Comparison of ENCODE assay signal across 8 cellular contexts in genomic region chr16:83926726-83927397, GRCh38. TPM values are rescaled to one million over a fixed set of nuclear protein-coding genes. Genes with fewer than 3 reads are reported as not detected.
DNase-seq lines count a peak whose midpoint lies in the region; ATAC-seq and TF ChIP-seq lines count a peak whose summit lies in the region.

No MANE protein-coding gene starts in this region.

- no peaks in the 10 kb centered on the region for H3K9me3 ChIP-seq in PC-9 (ENCODE audit: insufficient read depth, low read depth)

- TSS peak; percentile 97 for BruUV-seq in PC-9 (replicated peaks; lab: Mats Ljungman, UMichigan)

- H3K27me3 Mint-ChIP-seq in activated T-helper 2 cell treated with anti-CD3 and anti-CD28 coated beads, Interferon-gamma antibody, Interleukin-2, Interleukin-4, amounts not matched to agents 10 μg/mL and 5 μg/mL and 100 μg/mL, durations not matched to agents 14 hours and 24 hours and 36 hours (ENCODE audit: low read depth): no peaks in the 10 kb centered on the region
- no peaks in the 10 kb centered on the region for H3K27me3 Mint-ChIP-seq in natural killer cell (ENCODE audit: low read depth in 2 of 2)
- no peaks in the 10 kb centered on the region for H3K27me3 Mint-ChIP-seq in stimulated activated naive CD8-positive, alpha-beta T cell treated with anti-CD3 and anti-CD28 coated beads, Interleukin-15, amount 100 ng/mL, for 72 hours

- peak overlapping the region; percentile 94 for H3K27ac ChIP-seq in PC-9

- peak; percentile 61 for ATAC-seq in HG02981 (IDR thresholded peaks at IDR 0.05; ENCODE audit: unreplicated experiment)
- peak; percentile 65 to 75 (median 72) for ATAC-seq in natural killer cell
- peak; percentile 72 for ATAC-seq in stimulated activated naive CD8-positive, alpha-beta T cell treated with anti-CD3 and anti-CD28 coated beads, Interleukin-15, amount 100 ng/mL, for 72 hours
- ATAC-seq in GM21737 (IDR thresholded peaks at IDR 0.05; ENCODE audit: unreplicated experiment): no peak

- DNase-seq in GM03348 (ENCODE audit: low spot score): peak; percentile 93
- peak; percentile 89 to 92 for DNase-seq in PC-9
- DNase-seq in activated T-helper 2 cell treated with anti-CD3 and anti-CD28 coated beads, Interferon-gamma antibody, Interleukin-2, Interleukin-4, amounts not matched to agents 10 μg/mL and 5 μg/mL and 100 μg/mL, durations not matched to agents 14 hours and 24 hours and 36 hours (ENCODE audit: low spot score): peak; percentile 41
- DNase-seq in fibroblast of villous mesenchyme (ENCODE audit: low read depth): peak; percentile 45
- peak; percentile 60 for DNase-seq in natural killer cell
- peak; percentile 53 to 58 for DNase-seq in stimulated activated naive CD8-positive, alpha-beta T cell treated with anti-CD3 and anti-CD28 coated beads, Interleukin-15, amount 100 ng/mL, for 72 hours

- peak overlapping the region; percentile 87 for H3K4me2 ChIP-seq in PC-9

- H3K4me1 Mint-ChIP-seq in activated T-helper 2 cell treated with anti-CD3 and anti-CD28 coated beads, Interferon-gamma antibody, Interleukin-2, Interleukin-4, amounts not matched to agents 10 μg/mL and 5 μg/mL and 100 μg/mL, durations not matched to agents 14 hours and 24 hours and 36 hours (ENCODE audit: low read depth): no peaks in the 10 kb centered on the region
- H3K4me1 Mint-ChIP-seq in natural killer cell: peaks cover 9 to 33% of the 10 kb centered on the region in 2 donors
- peaks cover 6% of the 10 kb centered on the region for H3K4me1 Mint-ChIP-seq in stimulated activated naive CD8-positive, alpha-beta T cell treated with anti-CD3 and anti-CD28 coated beads, Interleukin-15, amount 100 ng/mL, for 72 hours

- H3K9me2 ChIP-seq in PC-9 (ENCODE audit: insufficient read depth): no peaks in the 10 kb centered on the region

- peaks cover 25% of the 10 kb centered on the region for H3K4me1 ChIP-seq in PC-9 (replicated peaks; ENCODE audit: insufficient read depth)

- intact Hi-C loops in PC-9 (cut with micrococcal nuclease; ENCODE audit: unreplicated experiment) (loop anchor here (1.0 to 10.0 kb wide), 4 partner anchors 26 to 248 kb away; partner anchors contain the start of gene OSGIN1), natural killer cell (cut with micrococcal nuclease) (loop anchor here (10.0 kb wide), 1 partner anchor 258 kb away; the partner anchor contains the start of gene TAF1C)
- intact Hi-C loops in activated T-helper 2 cell treated with anti-CD3 and anti-CD28 coated beads, Interferon-gamma antibody, Interleukin-2, Interleukin-4, amounts not matched to agents 10 μg/mL and 5 μg/mL and 100 μg/mL, durations not matched to agents 14 hours and 24 hours and 36 hours (cut with micrococcal nuclease): no loop called here

- CTCF ChIA-PET in PC-9 (lab: Charles Lee): interaction anchor here (0.5 to 1.5 kb wide), 11 partner anchors 12 to 696 kb away, joined by 3 to 9 read pairs (median 3); partner anchors contain the start of gene SLC38A8

- H3K4me3 ChIP-seq in PC-9 (peak overlapping the region; percentile 53), fibroblast of villous mesenchyme (ENCODE audit: low read depth, low read length) (no peak overlapping the region)

- no peaks in the 10 kb centered on the region for H4K20me1 ChIP-seq in PC-9 (ENCODE audit: insufficient read depth)

- POLR2A ChIA-PET in PC-9 (lab: Charles Lee; ENCODE audit: unreplicated experiment): interaction anchor here (0.5 to 0.9 kb wide), 6 partner anchors 25 to 814 kb away, joined by 3 to 12 read pairs (median 6); partner anchors contain the start of gene MLYCD

- TF ChIP-seq CTCF in PC-9 (conservative IDR thresholded peaks at IDR 0.05) (peak; percentile 86), fibroblast of villous mesenchyme (IDR thresholded peaks at IDR 0.05; ENCODE audit: insufficient read depth, low read depth, low read length) (peak; percentile 92), natural killer cell (IDR thresholded peaks at IDR 0.05) (peak; percentile 91)

- no peaks in the 10 kb centered on the region for H3K79me2 ChIP-seq in PC-9 (ENCODE audit: low read depth)

- H3F3A ChIP-seq in PC-9 (ENCODE audit: insufficient read depth, low read depth): peaks cover 22% of the 10 kb centered on the region

- H3K27me3 ChIP-seq in PC-9 (ENCODE audit: insufficient read depth, low read depth): no peaks in the 10 kb centered on the region

- H2AFZ ChIP-seq in PC-9: peak overlapping the region; percentile 60

- H3K36me3 ChIP-seq in PC-9 (ENCODE audit: low read depth): no peaks in the 10 kb centered on the region

- no peaks in the 10 kb centered on the region for H3K9me3 Mint-ChIP-seq in activated T-helper 2 cell treated with anti-CD3 and anti-CD28 coated beads, Interferon-gamma antibody, Interleukin-2, Interleukin-4, amounts not matched to agents 10 μg/mL and 5 μg/mL and 100 μg/mL, durations not matched to agents 14 hours and 24 hours and 36 hours
- H3K9me3 Mint-ChIP-seq in natural killer cell: no peaks in the 10 kb centered on the region
- no peaks in the 10 kb centered on the region for H3K9me3 Mint-ChIP-seq in stimulated activated naive CD8-positive, alpha-beta T cell treated with anti-CD3 and anti-CD28 coated beads, Interleukin-15, amount 100 ng/mL, for 72 hours

- H3K4me3 Mint-ChIP-seq in activated T-helper 2 cell treated with anti-CD3 and anti-CD28 coated beads, Interferon-gamma antibody, Interleukin-2, Interleukin-4, amounts not matched to agents 10 μg/mL and 5 μg/mL and 100 μg/mL, durations not matched to agents 14 hours and 24 hours and 36 hours (ENCODE audit: low read depth): no peak overlapping the region
- H3K4me3 Mint-ChIP-seq in natural killer cell: no peak overlapping the region
- H3K4me3 Mint-ChIP-seq in stimulated activated naive CD8-positive, alpha-beta T cell treated with anti-CD3 and anti-CD28 coated beads, Interleukin-15, amount 100 ng/mL, for 72 hours: no peak overlapping the region

- no peak overlapping the region for H3K27ac Mint-ChIP-seq in activated T-helper 2 cell treated with anti-CD3 and anti-CD28 coated beads, Interferon-gamma antibody, Interleukin-2, Interleukin-4, amounts not matched to agents 10 μg/mL and 5 μg/mL and 100 μg/mL, durations not matched to agents 14 hours and 24 hours and 36 hours
- H3K27ac Mint-ChIP-seq in natural killer cell: no peak overlapping the region
- H3K27ac Mint-ChIP-seq in stimulated activated naive CD8-positive, alpha-beta T cell treated with anti-CD3 and anti-CD28 coated beads, Interleukin-15, amount 100 ng/mL, for 72 hours: peak overlapping the region in 1 of 2 donors; percentile 27

- no peaks in the 10 kb centered on the region for H3K36me3 Mint-ChIP-seq in activated T-helper 2 cell treated with anti-CD3 and anti-CD28 coated beads, Interferon-gamma antibody, Interleukin-2, Interleukin-4, amounts not matched to agents 10 μg/mL and 5 μg/mL and 100 μg/mL, durations not matched to agents 14 hours and 24 hours and 36 hours (ENCODE audit: low read depth)
- H3K36me3 Mint-ChIP-seq in natural killer cell: no peaks in the 10 kb centered on the region

RNA-seq across cellular contexts. Expression of gene OSGIN1, which starts 26.2 kb away (rescaled TPM):
- total RNA-seq in PC-9 (2021) (41.3 and 44.8 TPM in 2 replicates), fibroblast of villous mesenchyme (3.2 and 6.5 TPM in 2 replicates), natural killer cell (1 to 10 TPM; 3.9 to 4.1 (median 4.0) TPM)
- total RNA-seq in activated T-helper 2 cell treated with anti-CD3 and anti-CD28 coated beads, Interferon-gamma antibody, Interleukin-2, Interleukin-4, amounts not matched to agents 10 μg/mL and 5 μg/mL and 100 μg/mL, durations not matched to agents 14 hours and 24 hours and 36 hours: 1.4 and 2.1 TPM in 2 replicates

RNA-seq across cellular contexts. Expression of gene MLYCD, which starts 27.9 kb away (rescaled TPM):
- total RNA-seq in PC-9 (2021) (4.7 and 5.5 TPM in 2 replicates), fibroblast of villous mesenchyme (2.6 and 3.2 TPM in 2 replicates), natural killer cell (10 to 100 TPM in 2 of 3 donors, 1 to 10 TPM in 1; 8.5 to 13.2 (median 11.9) TPM)
- total RNA-seq in activated T-helper 2 cell treated with anti-CD3 and anti-CD28 coated beads, Interferon-gamma antibody, Interleukin-2, Interleukin-4, amounts not matched to agents 10 μg/mL and 5 μg/mL and 100 μg/mL, durations not matched to agents 14 hours and 24 hours and 36 hours: 6.1 TPM in 2 replicates

RNA-seq across cellular contexts. Expression of gene NECAB2, which starts 41.2 kb away (rescaled TPM):
- total RNA-seq in PC-9 (2021): 0.74 and 1.3 TPM in 2 replicates
- 0.11 TPM in 1 of 2 replicates, not detected in the other for total RNA-seq in activated T-helper 2 cell treated with anti-CD3 and anti-CD28 coated beads, Interferon-gamma antibody, Interleukin-2, Interleukin-4, amounts not matched to agents 10 μg/mL and 5 μg/mL and 100 μg/mL, durations not matched to agents 14 hours and 24 hours and 36 hours
- total RNA-seq in fibroblast of villous mesenchyme: not detected in 2 replicates
- under 1 TPM in 1 of 3 donors, not detected in 2; 0.75 TPM for total RNA-seq in natural killer cell

Comparison
In these comparisons a context has a peak if more than half of its experiments do, and no peak if none do; other contexts are left out.
1. DNase-seq: peak in every context shown above with its lines; median percentile 93 in GM03348; 90 in PC-9; 60 in natural killer cell; 56 in stimulated activated naive CD8-positive, alpha-beta T cell treated with anti-CD3 and anti-CD28 coated beads, Interleukin-15, amount 100 ng/mL, for 72 hours; 45 in fibroblast of villous mesenchyme; 41 in activated T-helper 2 cell treated with anti-CD3 and anti-CD28 coated beads, Interferon-gamma antibody, Interleukin-2, Interleukin-4, amounts not matched to agents 10 μg/mL and 5 μg/mL and 100 μg/mL, durations not matched to agents 14 hours and 24 hours and 36 hours.